Comparison of ENCODE assay signal across 22 cellular contexts in the genomic region with DNA sequence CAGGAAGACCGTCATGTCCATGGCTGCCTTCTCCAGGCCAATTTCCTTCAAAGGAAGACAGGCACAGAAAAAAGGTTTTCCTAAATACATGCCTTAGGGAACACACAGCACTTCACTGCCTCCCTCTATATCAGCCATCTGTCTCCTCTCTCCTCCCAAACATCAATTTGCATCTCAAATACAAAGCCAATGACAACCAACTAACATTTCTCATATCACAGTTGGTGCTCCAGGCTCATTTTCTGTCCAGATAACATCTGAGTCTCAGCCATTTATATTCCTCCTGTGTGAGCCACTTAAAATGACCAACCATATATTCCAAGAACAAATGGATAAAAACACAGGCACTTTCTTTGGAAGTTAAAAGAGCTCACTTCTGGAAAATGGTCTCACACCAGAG.
"Had no signal": no experiment of that assay in that cellular context is flagged by ENCODE, and none has a peak within 500 bp of the region (broad histone marks: within the 10 kb centered on the region; RNA-seq: fewer than 3 reads in every experiment).

No MANE protein-coding gene starts in this region.

- H3K9me3 Mint-ChIP-seq: memory B cell; natural killer cell treated with Interleukin-12 subunit alpha and Interleukin-12 subunit beta and Interleukin-15 and Interleukin-18, amount 100 ng/mL, for 72 hours; neural progenitor cell had no signal

- H2AFZ ChIP-seq: neural progenitor cell had no signal

- H3K27me3 ChIP-seq: dorsolateral prefrontal cortex, neural progenitor cell, pancreas, tibial artery, upper lobe of left lung, uterus had no signal

- H3K9ac ChIP-seq: neural progenitor cell had no signal

- H3K4me1 ChIP-seq: heart right ventricle, left ventricle myocardium inferior, lower lobe of right lung, neural progenitor cell, pancreas, tibial artery, uterus had no signal

- ATAC-seq: esophagus mucosa; lower lobe of right lung; natural killer cell treated with Interleukin-12 subunit alpha and Interleukin-12 subunit beta and Interleukin-15 and Interleukin-18, amount 100 ng/mL, for 72 hours; pancreas had no signal

- H3K27ac Mint-ChIP-seq: memory B cell; natural killer cell treated with Interleukin-12 subunit alpha and Interleukin-12 subunit beta and Interleukin-15 and Interleukin-18, amount 100 ng/mL, for 72 hours; neural progenitor cell; progenitor cell of endocrine pancreas had no signal

- H3K9me3 ChIP-seq: heart right ventricle, left ventricle myocardium inferior, lower lobe of right lung, pancreas, tibial artery, upper lobe of left lung, uterus had no signal

- H3K4me2 ChIP-seq: neural progenitor cell, smooth muscle cell had no signal

- DNase-seq: cortex of kidney; dorsolateral prefrontal cortex; effector CD8-positive, alpha-beta T cell; heart right ventricle; hypothalamus; left ventricle myocardium inferior; lower lobe of right lung; midbrain; nucleus accumbens; pancreas; right cardiac atrium; stimulated activated CD4-positive, alpha-beta T cell treated with anti-CD3 and anti-CD28 coated beads, Interleukin-2, amount 100 ng/mL, for 48 hours; stimulated activated naive CD8-positive, alpha-beta T cell treated with anti-CD3 and anti-CD28 coated beads, Interleukin-15, Interleukin-2, amounts not matched to agents 100 U/mL and 50 U/mL, for 24 hours; tibial artery; upper lobe of left lung; uterus had no signal

- H3K36me3 ChIP-seq: heart right ventricle, left ventricle myocardium inferior, neural progenitor cell, upper lobe of left lung, uterus had no signal

- H3K4me1 Mint-ChIP-seq: memory B cell, neural progenitor cell had no signal

- H3K27ac ChIP-seq: heart right ventricle, left ventricle myocardium inferior, lower lobe of right lung, neural progenitor cell, pancreas, tibial artery, upper lobe of left lung, uterus had no signal

- H3K36me3 Mint-ChIP-seq: memory B cell; natural killer cell treated with Interleukin-12 subunit alpha and Interleukin-12 subunit beta and Interleukin-15 and Interleukin-18, amount 100 ng/mL, for 72 hours; neural progenitor cell had no signal

- H3K4me3 ChIP-seq: dorsolateral prefrontal cortex, heart right ventricle, left ventricle myocardium inferior, lower lobe of right lung, neural progenitor cell, pancreas, smooth muscle cell, tibial artery, upper lobe of left lung, uterus had no signal

- H3K4me3 Mint-ChIP-seq: memory B cell; natural killer cell treated with Interleukin-12 subunit alpha and Interleukin-12 subunit beta and Interleukin-15 and Interleukin-18, amount 100 ng/mL, for 72 hours; neural progenitor cell had no signal
